ENCODE assay signal across 22 cellular contexts in genomic region chr6:85911067-85911466, GRCh38.
A peak's percentile ranks its signal among the peaks of the same experiment; 100 is the strongest.
DNase-seq lines count a peak whose midpoint lies in the region; ATAC-seq and TF ChIP-seq lines count a peak whose summit lies in the region.
"Had no signal": no experiment of that assay in that cellular context is flagged by ENCODE, and none has a peak within 500 bp of the region (broad histone marks: within the 10 kb centered on the region; RNA-seq: fewer than 3 reads in every experiment).

No MANE protein-coding gene starts in this region.

- TF ChIP-seq CTCF in mammary epithelial cell (conservative IDR thresholded peaks at IDR 0.05 in 1 of 2, IDR thresholded peaks at IDR 0.05 in 1 of 2; ENCODE audit: extremely low read depth in 1 of 2, insufficient read depth in 1 of 2, low read depth in 1 of 2, low read length in 2 of 2) (no peak), breast epithelium (IDR thresholded peaks at IDR 0.05) (no peak), Panc1 (IDR thresholded peaks at IDR 0.05) (no peak)

- no peak for TF ChIP-seq POLR2A in breast epithelium (IDR thresholded peaks at IDR 0.05)

- H3K9ac ChIP-seq in mammary epithelial cell (ENCODE audit: insufficient read depth, low read length): no peak overlapping the region

- no peaks in the 10 kb centered on the region for H3K36me3 ChIP-seq in mammary epithelial cell (ENCODE audit: insufficient read depth, low read length)
- H3K36me3 ChIP-seq in breast epithelium: no peaks in the 10 kb centered on the region
- no peaks in the 10 kb centered on the region for H3K36me3 ChIP-seq in Panc1 (ENCODE audit: control insufficient read depth, insufficient read depth, low read length)
- H3K36me3 ChIP-seq: SJSA1 had no signal

- CTCF ChIA-PET in mammary epithelial cell (lab: Charles Lee; ENCODE audit: low non-redundant PET): no interaction called here
- CTCF ChIA-PET in Panc1 (lab: Charles Lee): no interaction called here

- peak overlapping the region; percentile 13 for H2AFZ ChIP-seq in mammary epithelial cell (ENCODE audit: low read depth, low read length)

- no peak overlapping the region for H3K27ac ChIP-seq in mammary epithelial cell (ENCODE audit: insufficient read depth, low read depth, low read length)
- no peak overlapping the region for H3K27ac ChIP-seq in breast epithelium
- H3K27ac ChIP-seq in Panc1 (ENCODE audit: low read length): no peak overlapping the region
- H3K27ac ChIP-seq: HL-60, SJSA1 had no signal

- H3K9me3 ChIP-seq in mammary epithelial cell (replicated peaks; ENCODE audit: insufficient read depth, low read length) (no peaks in the 10 kb centered on the region), breast epithelium (no peaks in the 10 kb centered on the region), Panc1 (ENCODE audit: control insufficient read depth, insufficient read depth, low read depth, low read length) (no peaks in the 10 kb centered on the region)
- H3K9me3 ChIP-seq: SJSA1 had no signal

- POLR2A ChIA-PET in Panc1 (lab: Charles Lee): no interaction called here

- no peaks in the 10 kb centered on the region for H3K79me2 ChIP-seq in mammary epithelial cell (ENCODE audit: insufficient read depth, low read length)

- H3K4me1 ChIP-seq in mammary epithelial cell (ENCODE audit: insufficient read depth, low read length): no peaks in the 10 kb centered on the region
- no peaks in the 10 kb centered on the region for H3K4me1 ChIP-seq in breast epithelium
- no peaks in the 10 kb centered on the region for H3K4me1 ChIP-seq in Panc1 (ENCODE audit: control insufficient read depth, insufficient read depth, low read length)
- H3K4me1 ChIP-seq: SJSA1 had no signal

- no peak overlapping the region for H3K4me2 ChIP-seq in mammary epithelial cell (ENCODE audit: insufficient read depth, low read depth, low read length)

- DNase-seq in mammary epithelial cell (no peak), breast epithelium (ENCODE audit: low spot score in 2 of 2) (no peak), Panc1 (ENCODE audit: low read depth, low spot score) (no peak), islet precursor cell (peak; percentile 49), iPS-NIHi11 (ENCODE audit: low spot score) (no peak), NCI-H1092 treated with DMSO at 0.1 percent for 48 hours (lab: John Stamatoyannopoulos, UW) (no peak)
- DNase-seq: AML-193; Calu3; CD8-positive, alpha-beta memory T cell; DMS153; GF-D8; H7; HFFc6; NCI-H1694 treated with DMSO at 0.1 percent for 48 hours; NCI-H2081 treated with DMSO at 0.1 percent for 48 hours; NCI-H446 treated with DMSO at 0.1 percent for 48 hours; NCI-H69 had no signal

- no peak overlapping the region for H3K4me3 ChIP-seq in mammary epithelial cell (replicated peaks in 1 of 3; ENCODE audit: insufficient read depth in 1 of 3, low read depth in 2 of 3, low read length in 3 of 3)
- peak overlapping the region in 1 of 3 donors; percentile 28 for H3K4me3 ChIP-seq in breast epithelium
- no peak overlapping the region for H3K4me3 ChIP-seq in Panc1 (ENCODE audit: low read depth in 2 of 2, low read length in 2 of 2)
- H3K4me3 ChIP-seq: SJSA1 had no signal

- intact Hi-C loops in mammary epithelial cell (cut with micrococcal nuclease) (no loop called here), breast epithelium (cut with DNase I; ENCODE audit: low total_unique reads) (no loop called here), Panc1 (cut with micrococcal nuclease; ENCODE audit: unreplicated experiment) (loop anchor here (10.0 kb wide), 1 partner anchor 146 kb away; no protein-coding TSS in a partner anchor)

- in situ Hi-C loops in mammary epithelial cell (cut with MboI; ENCODE audit: low sequenced_read_pairs in 2 of 2): loop anchor here in 1 of 2 donors (25.0 kb wide), 1 partner anchor 951 kb away; no protein-coding TSS in a partner anchor
- in situ Hi-C loops in Panc1 (cut with HindIII; ENCODE audit: low pct_unique_long_range_greater_than_20kb, low sequenced_read_pairs): no loop called here

- H4K20me1 ChIP-seq in mammary epithelial cell (ENCODE audit: insufficient read depth, low read length): no peaks in the 10 kb centered on the region

- H3K27me3 ChIP-seq in mammary epithelial cell (ENCODE audit: insufficient read depth, low read length) (no peaks in the 10 kb centered on the region), breast epithelium (no peaks in the 10 kb centered on the region), Panc1 (ENCODE audit: control insufficient read depth, insufficient read depth, low read length) (no peaks in the 10 kb centered on the region)

- peak; percentile 34; the same call in 1 of the 2 replicates for ATAC-seq in Panc1
- no peak for ATAC-seq in GM18502 (IDR thresholded peaks at IDR 0.05; ENCODE audit: poor library complexity, unreplicated experiment)
- ATAC-seq in SK-N-SH treated with all-trans-retinoic acid at 6 μM for 48 hours: no peak
- ATAC-seq: Right ventricle myocardium inferior had no signal

- dilution Hi-C loops in mammary epithelial cell (cut with HindIII; ENCODE audit: low sequenced_read_pairs): no loop called here

- BruUV-seq in mammary epithelial cell (replicated peaks; lab: Mats Ljungman, UMichigan) (no TSS peak), Panc1 (replicated peaks; lab: Mats Ljungman, UMichigan) (no TSS peak)

- 3% methylated on average over 5 of the region's 9 CpGs for WGBS in mammary epithelial cell (ENCODE audit: low coverage, missing lambda C conversion rate)

TF ChIP-seq in SK-N-SH treated with all-trans-retinoic acid at 6 μM for 48 hours, 23 proteins besides CTCF, POLR2A, EP300 and RAD21 (continues in another document):
- TF ChIP-seq TOX (CRISPR knock-in tag; IDR thresholded peaks at IDR 0.05; ENCODE audit: borderline replicate concordance): no peak
- TF ChIP-seq ARNTL (CRISPR knock-in tag; IDR thresholded peaks at IDR 0.05; ENCODE audit: borderline replicate concordance, low read depth): no peak
- no peak for TF ChIP-seq RARB (CRISPR knock-in tag; IDR thresholded peaks at IDR 0.05)
- TF ChIP-seq PPARA (CRISPR knock-in tag; IDR thresholded peaks at IDR 0.05; ENCODE audit: borderline replicate concordance): no peak
- TF ChIP-seq CREB5 (CRISPR knock-in tag; IDR thresholded peaks at IDR 0.05; ENCODE audit: low read depth): no peak
- TF ChIP-seq ZNF565 (CRISPR knock-in tag; conservative IDR thresholded peaks at IDR 0.05; ENCODE audit: low read depth): no peak
- TF ChIP-seq ISL1 (CRISPR knock-in tag; IDR thresholded peaks at IDR 0.05): no peak
- no peak for TF ChIP-seq POU6F1 (CRISPR knock-in tag; IDR thresholded peaks at IDR 0.05; ENCODE audit: borderline replicate concordance, low read depth)
- TF ChIP-seq ZFP30 (CRISPR knock-in tag; IDR thresholded peaks at IDR 0.05): no peak
- TF ChIP-seq OSR1 (CRISPR knock-in tag; IDR thresholded peaks at IDR 0.05): no peak
- no peak for TF ChIP-seq CSRNP3 (CRISPR knock-in tag; IDR thresholded peaks at IDR 0.05)
- no peak for TF ChIP-seq ZNF8 (CRISPR knock-in tag; IDR thresholded peaks at IDR 0.05)
- no peak for TF ChIP-seq GLIS3 (CRISPR knock-in tag; IDR thresholded peaks at IDR 0.05)
- TF ChIP-seq TCF4 (CRISPR knock-in tag; IDR thresholded peaks at IDR 0.05; ENCODE audit: borderline replicate concordance): no peak
- TF ChIP-seq ESRRG (CRISPR knock-in tag; IDR thresholded peaks at IDR 0.05): no peak
